In genomic region chr12:48198985-48199384, GRCh38 we compare ENCODE assay signal across 8 cellular contexts. TPM values are rescaled to one million over a fixed set of nuclear protein-coding genes. Genes with fewer than 3 reads are reported as not detected.
DNase-seq lines count a peak whose midpoint lies in the region; ATAC-seq and TF ChIP-seq lines count a peak whose summit lies in the region.

No MANE protein-coding gene starts in this region.

- CTCF ChIA-PET in CD8-positive, alpha-beta memory T cell (lab: Charles Lee): interaction anchor here (0.6 to 3.8 kb wide), 6 partner anchors 12 to 211 kb away, joined by 3 to 39 read pairs (median 7); partner anchors contain the start of genes CCDC184 and ZNF641
- CTCF ChIA-PET in Panc1 (lab: Charles Lee): no interaction called here

- H3K27me3 Mint-ChIP-seq in CD8-positive, alpha-beta memory T cell: peaks cover 1 to 12% of the 10 kb centered on the region in 2 donors

- POLR2A ChIA-PET in CD8-positive, alpha-beta memory T cell (lab: Charles Lee): interaction anchor here (0.5 to 3.9 kb wide), 8 partner anchors 12 to 151 kb away, joined by 3 to 29 read pairs (median 5); partner anchors contain the start of genes ASB8, CCDC184 and SENP1
- POLR2A ChIA-PET in Panc1 (lab: Charles Lee): interaction anchor here (0.5 to 0.8 kb wide), 3 partner anchors 12 to 603 kb away, joined by 4 to 17 read pairs (median 5); no protein-coding TSS in a partner anchor

- peaks cover 1 to 35% (median 23%) of the 10 kb centered on the region in 3 donors for H3K36me3 Mint-ChIP-seq in CD8-positive, alpha-beta memory T cell

- peak overlapping the region; percentile 98 for H2AFZ ChIP-seq in parathyroid adenoma

- H3K27ac Mint-ChIP-seq in CD8-positive, alpha-beta memory T cell: peak overlapping the region; percentile 85 to 100 (median 96)

- peak overlapping the region; percentile 99 for H3K27ac ChIP-seq in CD8-positive, alpha-beta memory T cell (ENCODE audit: low read depth, low read length)
- peak overlapping the region; percentile 95 for H3K27ac ChIP-seq in Panc1 (ENCODE audit: low read length)
- H3K27ac ChIP-seq in parathyroid adenoma: peak overlapping the region; percentile 100

- TF ChIP-seq CTCF in Panc1 (IDR thresholded peaks at IDR 0.05) (no peak), epithelial cell of proximal tubule (conservative IDR thresholded peaks at IDR 0.05; ENCODE audit: low read depth, low read length) (no peak), parathyroid adenoma (IDR thresholded peaks at IDR 0.05) (no peak)

- peak overlapping the region; percentile 94 for H3K4me3 ChIP-seq in CD8-positive, alpha-beta memory T cell (ENCODE audit: low read length)
- peak overlapping the region; percentile 85 to 93 for H3K4me3 ChIP-seq in Panc1 (ENCODE audit: low read depth in 2 of 2, low read length in 2 of 2)
- peak overlapping the region; percentile 62 for H3K4me3 ChIP-seq in epithelial cell of proximal tubule (ENCODE audit: low read depth, low read length)
- H3K4me3 ChIP-seq in parathyroid adenoma (ENCODE audit: low read depth, low read length): peak overlapping the region; percentile 86

- H3K27me3 ChIP-seq in CD8-positive, alpha-beta memory T cell (ENCODE audit: insufficient read depth, low read length, poor library complexity, severe bottlenecking): no peaks in the 10 kb centered on the region
- H3K27me3 ChIP-seq in Panc1 (ENCODE audit: control insufficient read depth, insufficient read depth, low read length): peaks cover 3% of the 10 kb centered on the region; the same call in 1 of the 2 replicates
- H3K27me3 ChIP-seq in parathyroid adenoma (ENCODE audit: control insufficient read depth, insufficient read depth, low read length): no peaks in the 10 kb centered on the region

- peak overlapping the region; percentile 87 to 93 (median 89) for H3K4me3 Mint-ChIP-seq in CD8-positive, alpha-beta memory T cell

- peaks cover 45 to 65% (median 60%) of the 10 kb centered on the region in 3 donors for H3K4me1 Mint-ChIP-seq in CD8-positive, alpha-beta memory T cell

- H3K9ac ChIP-seq in parathyroid adenoma: peak overlapping the region; percentile 100

- no peaks in the 10 kb centered on the region for H3K9me3 ChIP-seq in CD8-positive, alpha-beta memory T cell (ENCODE audit: low read length)
- no peaks in the 10 kb centered on the region for H3K9me3 ChIP-seq in Panc1 (ENCODE audit: control insufficient read depth, insufficient read depth, low read depth, low read length)
- H3K9me3 ChIP-seq in parathyroid adenoma (ENCODE audit: control insufficient read depth, low read length): no peaks in the 10 kb centered on the region

- H3K36me3 ChIP-seq in CD8-positive, alpha-beta memory T cell (ENCODE audit: insufficient read depth, low read length): no peaks in the 10 kb centered on the region
- H3K36me3 ChIP-seq in Panc1 (ENCODE audit: control insufficient read depth, insufficient read depth, low read length): no peaks in the 10 kb centered on the region
- no peaks in the 10 kb centered on the region for H3K36me3 ChIP-seq in parathyroid adenoma (ENCODE audit: control insufficient read depth, insufficient read depth, low read length)

- no peak for ATAC-seq in Panc1
- ATAC-seq in GM19463 (IDR thresholded peaks at IDR 0.05; ENCODE audit: unreplicated experiment): no peak
- no peak for ATAC-seq in GM19467 (IDR thresholded peaks at IDR 0.05; ENCODE audit: unreplicated experiment)

- peaks cover 0 to 26% (median 14%) of the 10 kb centered on the region in 5 donors for H3K9me3 Mint-ChIP-seq in CD8-positive, alpha-beta memory T cell

- peaks cover 21% of the 10 kb centered on the region for H3K79me2 ChIP-seq in parathyroid adenoma

- no TSS peak for BruUV-seq in Panc1 (replicated peaks; lab: Mats Ljungman, UMichigan)

- peak overlapping the region; percentile 97 for H3K4me2 ChIP-seq in parathyroid adenoma (ENCODE audit: low read length)

- H3K4me1 ChIP-seq in CD8-positive, alpha-beta memory T cell (ENCODE audit: insufficient read depth, low read length): peaks cover 34% of the 10 kb centered on the region
- H3K4me1 ChIP-seq in Panc1 (ENCODE audit: control insufficient read depth, insufficient read depth, low read length) (peaks cover 19% of the 10 kb centered on the region), parathyroid adenoma (peaks cover 25% of the 10 kb centered on the region)

- intact Hi-C loops in Panc1 (cut with micrococcal nuclease; ENCODE audit: unreplicated experiment): loop anchor here (5.0 kb wide), 1 partner anchor 253 kb away; no protein-coding TSS in a partner anchor

- no peak for DNase-seq in CD8-positive, alpha-beta memory T cell
- DNase-seq in Panc1 (ENCODE audit: low read depth, low spot score) (no peak), epithelial cell of proximal tubule (ENCODE audit: low read depth) (no peak), GM19240 (ENCODE audit: insufficient read length, low spot score) (no peak), DMS 273 treated with DMSO at 0.1 percent for 48 hours (lab: John Stamatoyannopoulos, UW) (no peak)

- in situ Hi-C loops in Panc1 (cut with HindIII; ENCODE audit: low pct_unique_long_range_greater_than_20kb, low sequenced_read_pairs): no loop called here

RNA-seq across cellular contexts. Expression of gene OR10AD1, which starts 4.1 kb away (rescaled TPM):
- total RNA-seq in CD8-positive, alpha-beta memory T cell: not detected
- polyA plus RNA-seq in CD8-positive, alpha-beta memory T cell: not detected
- total RNA-seq in Panc1 (2021; ENCODE audit: unreplicated experiment) (not detected), epithelial cell of proximal tubule (not detected in 2 replicates)
- 0.23 TPM for polyA plus RNA-seq in Panc1 (2012; ENCODE audit: insufficient read length)

RNA-seq across cellular contexts. Expression of gene CCDC184, which starts 15.5 kb away (rescaled TPM):
- total RNA-seq in CD8-positive, alpha-beta memory T cell: under 1 TPM; 0.72 to 0.97 TPM
- 0.91 TPM for polyA plus RNA-seq in CD8-positive, alpha-beta memory T cell
- total RNA-seq in Panc1 (2021; ENCODE audit: unreplicated experiment) (0.74 TPM), epithelial cell of proximal tubule (0.12 and 0.29 TPM in 2 replicates)
- 0.99 TPM for polyA plus RNA-seq in Panc1 (2012; ENCODE audit: insufficient read length)

RNA-seq across cellular contexts. Expression of gene ASB8, which starts 41.7 kb away (rescaled TPM):
- 10 to 100 TPM; 32.5 to 38.1 TPM for total RNA-seq in CD8-positive, alpha-beta memory T cell
- polyA plus RNA-seq in CD8-positive, alpha-beta memory T cell: 81.8 TPM
- 17.1 TPM for total RNA-seq in Panc1 (2021; ENCODE audit: unreplicated experiment)
- polyA plus RNA-seq in Panc1 (2012; ENCODE audit: insufficient read length): 13.5 TPM
- 8.6 and 13.6 TPM in 2 replicates for total RNA-seq in epithelial cell of proximal tubule
